In genomic region chr11:117328414-117329010, GRCh38 we compare ENCODE assay signal across 8 cellular contexts. TPM values are rescaled to one million over a fixed set of nuclear protein-coding genes. Genes with fewer than 3 reads are reported as not detected.
DNase-seq lines count a peak whose midpoint lies in the region; ATAC-seq, FAIRE-seq and TF ChIP-seq lines count a peak whose summit lies in the region.

No MANE protein-coding gene starts in this region.

- TF ChIP-seq CTCF in choroid plexus epithelial cell (conservative IDR thresholded peaks at IDR 0.05; ENCODE audit: low read depth, low read length) = no peak
- no peak for TF ChIP-seq CTCF in HepG2 (CRISPR knock-in tag; IDR thresholded peaks at IDR 0.05)
- TF ChIP-seq CTCF in transverse colon (IDR thresholded peaks at IDR 0.05) = peak in 1 of 5 experiments; percentile 4
- TF ChIP-seq CTCF in CD14-positive monocyte (IDR thresholded peaks at IDR 0.05) = no peak

- CTCF ChIA-PET in HepG2 (lab: Yijun Ruan, JAX; ENCODE audit: low intra/inter-chr PET ratio, low total read pairs) = no interaction called here

- H3K79me2 ChIP-seq in HepG2 (ENCODE audit: insufficient read depth, low read length) = no peaks in the 10 kb centered on the region

- intact Hi-C loops in HepG2 (cut with micrococcal nuclease; ENCODE audit: unreplicated experiment) = no loop called here
- intact Hi-C loops in transverse colon (cut with DNase I; ENCODE audit: low total_unique reads) = no loop called here
- intact Hi-C loops in CD14-positive monocyte (cut with micrococcal nuclease) = loop anchor here in 1 of 2 donors (10.0 kb wide), 1 partner anchor 544 kb away; the partner anchor contains the start of gene ZPR1

- ATAC-seq in HepG2 = peak; percentile 64

- no peak overlapping the region for H3K27ac Mint-ChIP-seq in CD14-positive monocyte

- FAIRE-seq in HepG2 (lab: Jason Lieb, UNC) = no peak

- H3K4me1 Mint-ChIP-seq in CD14-positive monocyte = peaks cover 5% of the 10 kb centered on the region

- peak overlapping the region; percentile 84 for H3K4me2 ChIP-seq in HepG2 (ENCODE audit: low read depth, low read length)

- H3K4me3 ChIP-seq in choroid plexus epithelial cell (ENCODE audit: low read depth, low read length) (peak overlapping the region; percentile 88), HepG2 (replicated peaks in 1 of 3; ENCODE audit: insufficient read depth in 1 of 3, low read depth in 2 of 3, low read length in 3 of 3) (peak overlapping the region; percentile 78 to 86 (median 79)), transverse colon (peak overlapping the region; percentile 61 to 76 (median 64))

- no peaks in the 10 kb centered on the region for H3K9me3 Mint-ChIP-seq in CD14-positive monocyte

- TF ChIP-seq POLR2A in HepG2 (IDR thresholded peaks at IDR 0.05; ENCODE audit: insufficient read depth in 1 of 2, low read depth in 2 of 2, low read length in 2 of 2) (no peak), transverse colon (IDR thresholded peaks at IDR 0.05) (no peak)

- no peaks in the 10 kb centered on the region for H3K36me3 ChIP-seq in HepG2 (replicated peaks in 1 of 2; ENCODE audit: control insufficient read depth in 1 of 2, insufficient read depth in 2 of 2, low read length in 2 of 2)
- no peaks in the 10 kb centered on the region for H3K36me3 ChIP-seq in transverse colon

- H3K9ac ChIP-seq in HepG2 (ENCODE audit: insufficient read depth, low read depth, low read length) = peak overlapping the region; percentile 75

- H2AFZ ChIP-seq in HepG2 (ENCODE audit: low read length) = no peak overlapping the region

- H3K9me3 ChIP-seq in HepG2 (ENCODE audit: low read length) (no peaks in the 10 kb centered on the region), transverse colon (no peaks in the 10 kb centered on the region)

- DNase-seq in EH (ENCODE audit: low read depth) (peak; percentile 62), HCEC 1CT (peak; percentile 48), NCI-H748 treated with DMSO at 0.1 percent for 48 hours (lab: John Stamatoyannopoulos, UW) (peak; percentile 9), choroid plexus epithelial cell (ENCODE audit: low read depth) (peak; percentile 65), HepG2 (ENCODE audit: low spot score) (no peak), transverse colon (peak; percentile 28), CD14-positive monocyte (ENCODE audit: low spot score) (no peak), NCI-H1694 treated with DMSO at 0.1 percent for 48 hours (lab: John Stamatoyannopoulos, UW) (no peak)

- peaks cover 29% of the 10 kb centered on the region for H3K4me1 ChIP-seq in HepG2 (ENCODE audit: insufficient read depth, low read length)
- peaks cover 5 to 14% (median 11%) of the 10 kb centered on the region in 4 donors for H3K4me1 ChIP-seq in transverse colon

- peaks cover 0 to 5% of the 10 kb centered on the region in 2 donors for H3K36me3 Mint-ChIP-seq in CD14-positive monocyte

- POLR2A ChIA-PET in HepG2 (lab: Yijun Ruan, JAX) = interaction anchor here (0.9 to 2.4 kb wide), 7 partner anchors 13 to 184 kb away, joined by 3 to 33 read pairs (median 6); partner anchors contain the start of genes BACE1, PAFAH1B2 and SIDT2

- BruUV-seq in HepG2 (replicated peaks; lab: Mats Ljungman, UMichigan) = no TSS peak

- in situ Hi-C loops in HepG2 (cut with HindIII; ENCODE audit: extremely low pct_ligation_motif_present, low pct_unique_long_range_greater_than_20kb) (no loop called here), transverse colon (cut with MboI; ENCODE audit: low pct_ligation_motif_present in 1 of 4, low pct_unique_long_range_greater_than_20kb in 1 of 4, low sequenced_read_pairs in 3 of 4) (no loop called here)

- TF ChIP-seq EP300 in HepG2 (IDR thresholded peaks at IDR 0.05; ENCODE audit: low read depth in 2 of 2, low read length in 2 of 2) = no peak
- TF ChIP-seq EP300 in HepG2 (CRISPR knock-in tag; IDR thresholded peaks at IDR 0.05; ENCODE audit: borderline replicate concordance) = no peak
- no peak for TF ChIP-seq EP300 in transverse colon (IDR thresholded peaks at IDR 0.05; ENCODE audit: low read depth)

- WGBS in HepG2 (ENCODE audit: low lambda C conversion rate) = 10% methylated on average over 15 of the region's 15 CpGs
- 4 to 7% methylated on average over 14 to 15 of the region's 15 CpGs for WGBS in transverse colon (ENCODE audit: low coverage in 1 of 2), 2 donors

- peaks cover 0 to 2% (median 0%) of the 10 kb centered on the region in 3 donors for H3K27me3 Mint-ChIP-seq in CD14-positive monocyte (ENCODE audit: low read depth in 3 of 3)

- no peak for TF ChIP-seq RAD21 in HepG2 (CRISPR knock-in tag; IDR thresholded peaks at IDR 0.05)

- no peak overlapping the region for H3K4me3 Mint-ChIP-seq in CD14-positive monocyte

- H4K20me1 ChIP-seq in HepG2 (ENCODE audit: insufficient read depth, low read length) = no peaks in the 10 kb centered on the region

- peak overlapping the region; percentile 60 for H3K27ac ChIP-seq in HepG2 (ENCODE audit: extremely low read length, insufficient read depth, low read length)
- peak overlapping the region; percentile 89 to 95 (median 92) for H3K27ac ChIP-seq in transverse colon

- H3K27me3 ChIP-seq in HepG2 (ENCODE audit: control insufficient read depth in 1 of 2, insufficient read depth in 2 of 2, low read length in 2 of 2) (no peaks in the 10 kb centered on the region; a peak in 1 of 5 replicates), transverse colon (no peaks in the 10 kb centered on the region)

RNA-seq across cellular contexts. Expression of gene CEP164, which starts 0.9 kb away (rescaled TPM):
- total RNA-seq in HepG2 (2016; rRNA removed; fragmentation: Illumina TruSeq; extraction: Trizol) (9.6 and 15.2 TPM in 2 replicates), transverse colon (10 to 100 TPM in 3 of 4 donors, 1 to 10 TPM in 1; 10.0 to 20.2 (median 15.4) TPM)
- 14.5 and 15.6 TPM in 2 replicates for total RNA-seq in HepG2 (2016; cell fraction: cytosol; rRNA removed; fragmentation: Illumina TruSeq; extraction: Trizol; ENCODE audit: low read depth)
- total RNA-seq in HepG2 (2016; cell fraction: insoluble cytoplasmic fraction; rRNA removed; fragmentation: Illumina TruSeq; extraction: Trizol) = 7.8 and 17.7 TPM in 2 replicates
- 7.5 and 7.9 TPM in 2 replicates for total RNA-seq in HepG2 (2016; cell fraction: membrane; rRNA removed; fragmentation: Illumina TruSeq; extraction: Trizol)
- 18.0 and 22.9 TPM in 2 replicates for total RNA-seq in HepG2 (2016; cell fraction: nucleus; rRNA removed; fragmentation: Illumina TruSeq; extraction: Trizol)
- polyA plus RNA-seq in HepG2 (2011; rRNA removed) (9.8 and 11.4 TPM in 2 replicates), CD14-positive monocyte (1 to 10 TPM; 4.3 to 8.0 TPM)
- 4.5 and 5.1 TPM in 2 replicates for polyA plus RNA-seq in HepG2 (2011; cell fraction: cytosol; rRNA removed)
- 41.9 and 50.5 TPM in 2 replicates for polyA plus RNA-seq in HepG2 (2011; cell fraction: nucleus; rRNA removed)
- polyA plus RNA-seq in HepG2 (2012) = 5.9 and 7.9 TPM in 2 replicates
- 0.96 and 1.0 TPM in 2 replicates for polyA plus RNA-seq in HepG2 (2016; cell fraction: cytosol; fragmentation: Illumina TruSeq; extraction: Trizol; ENCODE audit: low read depth)
- polyA plus RNA-seq in HepG2 (2016; cell fraction: insoluble cytoplasmic fraction; fragmentation: Illumina TruSeq; extraction: Trizol; ENCODE audit: low read depth) = 4.9 and 7.5 TPM in 2 replicates
- polyA plus RNA-seq in HepG2 (2016; cell fraction: membrane; fragmentation: Illumina TruSeq; extraction: Trizol; ENCODE audit: low read depth) = 1.5 and 1.6 TPM in 2 replicates
- polyA plus RNA-seq in HepG2 (2016; cell fraction: nucleus; fragmentation: Illumina TruSeq; extraction: Trizol; ENCODE audit: insufficient read depth, low read depth) = 40.5 and 41.1 TPM in 2 replicates
- 11.0 and 27.5 TPM in 2 replicates for polyA minus RNA-seq in HepG2 (2011; rRNA and poly(A)+ RNA removed; ENCODE audit: low replicate concordance)
- 3.5 and 3.7 TPM in 2 replicates for polyA minus RNA-seq in HepG2 (2011; cell fraction: cytosol; rRNA and poly(A)+ RNA removed)
- polyA minus RNA-seq in HepG2 (2011; cell fraction: nucleus; rRNA and poly(A)+ RNA removed) = 14.2 and 17.9 TPM in 2 replicates

RNA-seq across cellular contexts. Expression of gene BACE1, which starts 12.5 kb away (rescaled TPM):
- 7.5 and 10.2 TPM in 2 replicates for total RNA-seq in HepG2 (2016; rRNA removed; fragmentation: Illumina TruSeq; extraction: Trizol)
- 2.1 and 2.2 TPM in 2 replicates for total RNA-seq in HepG2 (2016; cell fraction: cytosol; rRNA removed; fragmentation: Illumina TruSeq; extraction: Trizol; ENCODE audit: low read depth)
- total RNA-seq in HepG2 (2016; cell fraction: insoluble cytoplasmic fraction; rRNA removed; fragmentation: Illumina TruSeq; extraction: Trizol) = 8.4 and 9.7 TPM in 2 replicates
- 4.8 and 6.0 TPM in 2 replicates for total RNA-seq in HepG2 (2016; cell fraction: membrane; rRNA removed; fragmentation: Illumina TruSeq; extraction: Trizol)
- 9.1 and 11.5 TPM in 2 replicates for total RNA-seq in HepG2 (2016; cell fraction: nucleus; rRNA removed; fragmentation: Illumina TruSeq; extraction: Trizol)
- polyA plus RNA-seq in HepG2 (2011; rRNA removed) = 17.9 and 19.0 TPM in 2 replicates
- 14.6 and 15.9 TPM in 2 replicates for polyA plus RNA-seq in HepG2 (2011; cell fraction: cytosol; rRNA removed)
- 44.0 and 49.0 TPM in 2 replicates for polyA plus RNA-seq in HepG2 (2011; cell fraction: nucleus; rRNA removed)
- polyA plus RNA-seq in HepG2 (2012) = 12.2 and 14.8 TPM in 2 replicates
- polyA plus RNA-seq in HepG2 (2016; cell fraction: cytosol; fragmentation: Illumina TruSeq; extraction: Trizol; ENCODE audit: low read depth) = 2.2 and 2.4 TPM in 2 replicates
- polyA plus RNA-seq in HepG2 (2016; cell fraction: insoluble cytoplasmic fraction; fragmentation: Illumina TruSeq; extraction: Trizol; ENCODE audit: low read depth) = 10.6 and 11.0 TPM in 2 replicates
- polyA plus RNA-seq in HepG2 (2016; cell fraction: membrane; fragmentation: Illumina TruSeq; extraction: Trizol; ENCODE audit: low read depth) = 4.9 and 5.8 TPM in 2 replicates
- 21.9 and 23.8 TPM in 2 replicates for polyA plus RNA-seq in HepG2 (2016; cell fraction: nucleus; fragmentation: Illumina TruSeq; extraction: Trizol; ENCODE audit: insufficient read depth, low read depth)
- 41.2 and 52.9 TPM in 2 replicates for polyA minus RNA-seq in HepG2 (2011; rRNA and poly(A)+ RNA removed; ENCODE audit: low replicate concordance)
- polyA minus RNA-seq in HepG2 (2011; cell fraction: cytosol; rRNA and poly(A)+ RNA removed) = 7.0 and 13.9 TPM in 2 replicates
- polyA minus RNA-seq in HepG2 (2011; cell fraction: nucleus; rRNA and poly(A)+ RNA removed) = 7.8 and 8.6 TPM in 2 replicates
- total RNA-seq in transverse colon = 1 to 10 TPM; 6.0 to 6.7 (median 6.5) TPM
- 1 to 10 TPM; 1.6 to 3.1 TPM for polyA plus RNA-seq in CD14-positive monocyte

RNA-seq across cellular contexts. Expression of gene BACE1-AS, which starts 37.4 kb away (rescaled TPM):
- total RNA-seq in HepG2 (2016; rRNA removed; fragmentation: Illumina TruSeq; extraction: Trizol) (2.0 and 2.9 TPM in 2 replicates), transverse colon (10 to 100 TPM in 1 of 4 donors, 1 to 10 TPM in 3; 5.1 to 10.1 (median 6.7) TPM)
- total RNA-seq in HepG2 (2016; cell fraction: cytosol; rRNA removed; fragmentation: Illumina TruSeq; extraction: Trizol; ENCODE audit: low read depth) = 0.26 and 0.51 TPM in 2 replicates
- 2.1 and 2.3 TPM in 2 replicates for total RNA-seq in HepG2 (2016; cell fraction: insoluble cytoplasmic fraction; rRNA removed; fragmentation: Illumina TruSeq; extraction: Trizol)
- total RNA-seq in HepG2 (2016; cell fraction: membrane; rRNA removed; fragmentation: Illumina TruSeq; extraction: Trizol) = 0.76 and 0.87 TPM in 2 replicates
- 4.0 and 4.3 TPM in 2 replicates for total RNA-seq in HepG2 (2016; cell fraction: nucleus; rRNA removed; fragmentation: Illumina TruSeq; extraction: Trizol)
- polyA plus RNA-seq in HepG2 (2011; rRNA removed) (3.6 and 3.9 TPM in 2 replicates), CD14-positive monocyte (not detected)
- 2.0 and 2.7 TPM in 2 replicates for polyA plus RNA-seq in HepG2 (2011; cell fraction: cytosol; rRNA removed)
- 5.7 and 7.1 TPM in 2 replicates for polyA plus RNA-seq in HepG2 (2011; cell fraction: nucleus; rRNA removed)
- 2.7 and 4.0 TPM in 2 replicates for polyA plus RNA-seq in HepG2 (2012)
- polyA plus RNA-seq in HepG2 (2016; cell fraction: cytosol; fragmentation: Illumina TruSeq; extraction: Trizol; ENCODE audit: low read depth) = 0.40 TPM in 1 of 2 replicates, not detected in the other
- 2.5 and 3.2 TPM in 2 replicates for polyA plus RNA-seq in HepG2 (2016; cell fraction: insoluble cytoplasmic fraction; fragmentation: Illumina TruSeq; extraction: Trizol; ENCODE audit: low read depth)
- polyA plus RNA-seq in HepG2 (2016; cell fraction: membrane; fragmentation: Illumina TruSeq; extraction: Trizol; ENCODE audit: low read depth) = 0.06 and 0.50 TPM in 2 replicates
- 7.5 and 8.1 TPM in 2 replicates for polyA plus RNA-seq in HepG2 (2016; cell fraction: nucleus; fragmentation: Illumina TruSeq; extraction: Trizol; ENCODE audit: insufficient read depth, low read depth)
- 6.8 and 9.4 TPM in 2 replicates for polyA minus RNA-seq in HepG2 (2011; rRNA and poly(A)+ RNA removed; ENCODE audit: low replicate concordance)
- polyA minus RNA-seq in HepG2 (2011; cell fraction: cytosol; rRNA and poly(A)+ RNA removed) = 3.7 and 5.8 TPM in 2 replicates
- polyA minus RNA-seq in HepG2 (2011; cell fraction: nucleus; rRNA and poly(A)+ RNA removed) = 6.6 and 6.7 TPM in 2 replicates

Comparison
In these comparisons a context has a peak if more than half of its experiments do, and no peak if none do; other contexts are left out.
1. DNase-seq: peak in EH (single experiment), HCEC 1CT (single experiment), NCI-H748 treated with DMSO at 0.1 percent for 48 hours (single experiment), choroid plexus epithelial cell (single experiment) and transverse colon (single experiment); none in HepG2 (single experiment), CD14-positive monocyte (single experiment) and NCI-H1694 treated with DMSO at 0.1 percent for 48 hours (single experiment).
2. Peak in every context shown above with its lines, with median percentiles within 50 percentile points of each other: H3K4me3 ChIP-seq.